27 cellular contexts compared by ENCODE assay signal in genomic region chr21:26553921-26554320, GRCh38. TPM values are rescaled to one million over a fixed set of nuclear protein-coding genes. Genes with fewer than 3 reads are reported as not detected.
"Had no signal": no experiment of that assay in that cellular context is flagged by ENCODE, and none has a peak within 500 bp of the region (broad histone marks: within the 10 kb centered on the region; RNA-seq: fewer than 3 reads in every experiment).

No MANE protein-coding gene starts in this region.

- H3K9me3 ChIP-seq: ovary, psoas muscle, right atrium auricular region, stomach, suprapubic skin, tibial artery, uterus had no signal

- DNase-seq: activated CD4-positive, alpha-beta T cell treated with anti-CD3 and anti-CD28 coated beads for 4 hours; activated CD4-positive, alpha-beta T cell treated with anti-CD3 and anti-CD28 coated beads, Interleukin-2, amount 50 U/mL, for 4 hours; activated naive CD4-positive, alpha-beta T cell treated with Interleukin-2 at 50 U/mL for 16 hours; activated T-cell treated with anti-CD3 and anti-CD28 coated beads for 4 hours; activated T-cell treated with anti-CD3 and anti-CD28 coated beads, Interleukin-2, amount 50 U/mL, for 72 hours; anterior cingulate cortex; dermis blood vessel endothelial cell; effector CD4-positive, alpha-beta T cell; left cardiac atrium; naive thymus-derived CD4-positive, alpha-beta T cell; ovary; psoas muscle; stimulated activated CD4-positive, alpha-beta T cell treated with anti-CD3 and anti-CD28 coated beads, Interleukin-15, amount 100 ng/mL, for 24 hours; stimulated activated CD4-positive, alpha-beta T cell treated with anti-CD3 and anti-CD28 coated beads, Interleukin-2, amount 100 ng/mL, for 24 hours; stimulated activated naive B cell treated with anti-CD40 and anti-IgM and Interleukin-4, amounts not matched to agents 10 μg/mL and 1 μg/mL and 100 μg/mL, for 72 hours; stomach; T-helper 9 cell; tibial artery; uterus had no signal

- H3K36me3 ChIP-seq: ovary, right atrium auricular region, stomach, suprapubic skin, tibial artery, uterus had no signal

- FAIRE-seq: bronchial epithelial cell, colon, frontal cortex, keratinocyte, TTC549 had no signal

- H3K27me3 ChIP-seq: ovary, right atrium auricular region, stomach, suprapubic skin, tibial artery, uterus had no signal

- ATAC-seq: activated T-cell treated with anti-CD3 and anti-CD28 coated beads, Interleukin-2, amount 50 U/mL, for 72 hours; left cardiac atrium; naive thymus-derived CD4-positive, alpha-beta T cell; psoas muscle; stimulated activated naive B cell treated with anti-CD40 and anti-IgM and Interleukin-4, amounts not matched to agents 10 μg/mL and 1 μg/mL and 100 μg/mL, for 72 hours had no signal

- H3K4me1 ChIP-seq: psoas muscle, right atrium auricular region, stomach, tibial artery, uterus had no signal

- H3K27ac ChIP-seq: ovary, psoas muscle, right atrium auricular region, stomach, suprapubic skin, tibial artery, uterus, VCaP had no signal

- H3K4me3 ChIP-seq: ovary, psoas muscle, right atrium auricular region, stomach, suprapubic skin, tibial artery, uterus had no signal

RNA-seq across cellular contexts. Expression of gene CYYR1, which starts 19.2 kb away (rescaled TPM):
- total RNA-seq: activated T-cell treated with anti-CD3 and anti-CD28 coated beads, Interleukin-2, amount 50 U/mL, for 72 hours; naive thymus-derived CD4-positive, alpha-beta T cell had no signal
- polyA plus RNA-seq: naive thymus-derived CD4-positive, alpha-beta T cell had no signal
